In the genomic region with DNA sequence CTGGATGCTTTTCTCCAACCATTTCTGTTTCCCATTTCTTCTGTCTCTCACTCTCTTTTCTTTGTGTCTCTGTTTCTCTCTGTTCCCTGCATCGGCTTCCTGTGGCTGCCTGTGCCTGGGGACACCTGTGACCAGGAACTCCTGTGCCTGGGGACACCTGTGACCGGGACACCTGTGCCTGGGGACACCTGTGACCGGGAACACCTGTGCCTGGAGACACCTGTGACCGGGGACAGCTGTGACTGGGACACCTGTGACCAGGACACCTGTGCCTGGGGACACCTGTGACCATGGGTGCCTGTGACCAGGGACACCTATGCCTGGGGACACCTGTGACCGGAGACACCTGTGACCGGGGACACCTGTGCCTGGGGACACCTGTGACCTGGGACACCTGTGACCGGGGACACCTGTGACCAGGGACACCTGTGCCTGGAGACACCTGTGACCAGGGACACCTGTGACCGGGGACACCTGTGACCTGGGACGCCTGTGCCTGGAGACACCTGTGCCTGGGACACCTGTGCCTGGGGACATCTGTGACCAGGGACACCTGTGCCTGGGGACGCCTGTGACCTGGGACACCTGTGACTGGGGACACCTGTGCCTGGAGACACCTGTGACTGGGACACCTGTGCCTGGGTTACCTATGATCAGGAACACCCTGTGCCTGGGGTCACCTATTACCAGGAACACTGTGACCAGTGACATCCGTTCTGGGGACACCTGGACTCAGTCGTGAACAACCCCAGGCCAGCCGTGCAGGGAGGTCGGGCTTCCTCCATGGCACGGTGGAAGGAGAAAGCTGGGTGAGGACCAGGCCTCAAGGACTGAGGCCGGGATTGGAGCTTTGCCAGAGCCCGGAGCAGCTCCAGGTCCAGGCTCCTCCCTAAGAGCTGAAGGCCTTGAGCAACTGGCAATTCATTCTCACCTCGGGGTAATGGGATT, we compare ENCODE assay signal across 22 cellular contexts. TPM values are rescaled to one million over a fixed set of nuclear protein-coding genes. Genes with fewer than 3 reads are reported as not detected.
DNase-seq lines count a peak whose midpoint lies in the region; ATAC-seq and TF ChIP-seq lines count a peak whose summit lies in the region.
"Had no signal": no experiment of that assay in that cellular context is flagged by ENCODE, and none has a peak within 500 bp of the region (broad histone marks: within the 10 kb centered on the region; RNA-seq: fewer than 3 reads in every experiment).

No MANE protein-coding gene starts in this region.

- no peaks in the 10 kb centered on the region for H3K9me2 ChIP-seq in Loucy (replicated peaks; ENCODE audit: low read depth, low read length)

- H3K9me3 ChIP-seq in Loucy (ENCODE audit: insufficient read depth, low read depth, low read length) (no peaks in the 10 kb centered on the region), body of pancreas (no peaks in the 10 kb centered on the region), neural progenitor cell (ENCODE audit: low read depth) (no peaks in the 10 kb centered on the region)
- H3K9me3 ChIP-seq: uterus had no signal

- H3K4me3 Mint-ChIP-seq in neural progenitor cell (no peak overlapping the region), CD14-positive monocyte (no peak overlapping the region)
- H3K4me3 Mint-ChIP-seq: activated naive CD8-positive, alpha-beta T cell treated with anti-CD3 and anti-CD28 coated beads, Interleukin-2, amount 10 ng/mL, durations not matched to agents 7 days and 5 days; activated T-helper 17 cell treated with anti-CD3 and anti-CD28 coated beads, Interleukin-2, amount 50 U/mL, for 72 hours had no signal

- H3K9ac ChIP-seq in Loucy (ENCODE audit: low read depth, low read length, poor library complexity, severe bottlenecking) (peak overlapping the region; percentile 36), neural progenitor cell (no peak overlapping the region)

- H3K27ac Mint-ChIP-seq in neural progenitor cell: no peak overlapping the region
- peak overlapping the region in 1 of 7 donors; percentile 19 for H3K27ac Mint-ChIP-seq in CD14-positive monocyte
- H3K27ac Mint-ChIP-seq: activated naive CD8-positive, alpha-beta T cell treated with anti-CD3 and anti-CD28 coated beads, Interleukin-2, amount 10 ng/mL, durations not matched to agents 7 days and 5 days; activated T-helper 17 cell treated with anti-CD3 and anti-CD28 coated beads, Interleukin-2, amount 50 U/mL, for 72 hours had no signal

- no peak overlapping the region for H2AFZ ChIP-seq in Loucy (ENCODE audit: low read length)
- no peak overlapping the region for H2AFZ ChIP-seq in neural progenitor cell (replicated peaks)

- intact Hi-C loops in body of pancreas (cut with DNase I): no loop called here
- intact Hi-C loops in CD14-positive monocyte (cut with micrococcal nuclease): no loop called here

- H3K27me3 ChIP-seq in Loucy (ENCODE audit: insufficient read depth, low read length, poor library complexity, severe bottlenecking): no peaks in the 10 kb centered on the region
- no peaks in the 10 kb centered on the region for H3K27me3 ChIP-seq in body of pancreas
- H3K27me3 ChIP-seq in neural progenitor cell: peaks cover 49% of the 10 kb centered on the region

- H3K36me3 ChIP-seq in Loucy (ENCODE audit: insufficient read depth, low read length) (no peaks in the 10 kb centered on the region), body of pancreas (replicated peaks in 1 of 2; ENCODE audit: insufficient read depth in 1 of 2, low read depth in 2 of 2) (no peaks in the 10 kb centered on the region), neural progenitor cell (no peaks in the 10 kb centered on the region)
- H3K36me3 ChIP-seq: brain microvascular endothelial cell, heart right ventricle, uterus had no signal

- H3K4me1 Mint-ChIP-seq in neural progenitor cell (peaks cover 17% of the 10 kb centered on the region), CD14-positive monocyte (peaks cover 34% of the 10 kb centered on the region)

- H3K4me3 ChIP-seq in Loucy (ENCODE audit: low read length, poor library complexity, severe bottlenecking) (no peak overlapping the region), body of pancreas (no peak overlapping the region), neural progenitor cell (no peak overlapping the region)
- H3K4me3 ChIP-seq: heart right ventricle, uterus had no signal

- 24 to 52% methylated on average over 6 to 18 of the region's 18 CpGs for WGBS in body of pancreas, 2 donors

- H3K4me1 ChIP-seq in Loucy (ENCODE audit: insufficient read depth, low read length, poor library complexity, severe bottlenecking): peaks cover 52% of the 10 kb centered on the region
- H3K4me1 ChIP-seq in body of pancreas: peaks cover 7% of the 10 kb centered on the region
- peaks cover 14% of the 10 kb centered on the region for H3K4me1 ChIP-seq in neural progenitor cell
- H3K4me1 ChIP-seq: uterus had no signal

- H3K36me3 Mint-ChIP-seq in neural progenitor cell (peaks cover 1% of the 10 kb centered on the region), CD14-positive monocyte (no peaks in the 10 kb centered on the region)
- H3K36me3 Mint-ChIP-seq: activated naive CD8-positive, alpha-beta T cell treated with anti-CD3 and anti-CD28 coated beads, Interleukin-2, amount 10 ng/mL, durations not matched to agents 7 days and 5 days had no signal

- no peak for TF ChIP-seq CTCF in Loucy (conservative IDR thresholded peaks at IDR 0.05; ENCODE audit: low read length)
- TF ChIP-seq CTCF in body of pancreas (IDR thresholded peaks at IDR 0.05): no peak
- TF ChIP-seq CTCF in neural progenitor cell (IDR thresholded peaks at IDR 0.05): no peak
- TF ChIP-seq CTCF in CD14-positive monocyte (IDR thresholded peaks at IDR 0.05): no peak

- H3K27me3 Mint-ChIP-seq in neural progenitor cell (ENCODE audit: insufficient read depth, low read depth) (peaks cover 9% of the 10 kb centered on the region), CD14-positive monocyte (ENCODE audit: low read depth in 3 of 3) (peaks cover 0 to 24% (median 12%) of the 10 kb centered on the region in 3 donors)
- H3K27me3 Mint-ChIP-seq: activated naive CD8-positive, alpha-beta T cell treated with anti-CD3 and anti-CD28 coated beads, Interleukin-2, amount 10 ng/mL, durations not matched to agents 7 days and 5 days had no signal

- TF ChIP-seq POLR2A in body of pancreas (IDR thresholded peaks at IDR 0.05): no peak

- peak overlapping the region in 1 of 4 donors; percentile 53 for H3K27ac ChIP-seq in body of pancreas
- H3K27ac ChIP-seq in neural progenitor cell: no peak overlapping the region
- H3K27ac ChIP-seq: brain microvascular endothelial cell, heart right ventricle, uterus had no signal

- H3K4me2 ChIP-seq in Loucy (ENCODE audit: low read depth, low read length, poor library complexity, severe bottlenecking) (peak overlapping the region; percentile 66), neural progenitor cell (peak overlapping the region; percentile 52)

- H4K20me1 ChIP-seq in Loucy (ENCODE audit: insufficient read depth, low read length, poor library complexity, severe bottlenecking) (no peaks in the 10 kb centered on the region), neural progenitor cell (ENCODE audit: low read depth) (no peaks in the 10 kb centered on the region)

- DNase-seq in DMS53 (lab: John Stamatoyannopoulos, UW) (peak; percentile 44), DMS53 treated with DMSO at 0.1 percent for 48 hours (lab: John Stamatoyannopoulos, UW; ENCODE audit: unreplicated experiment) (no peak), body of pancreas (peak; percentile 41 to 54 (median 46)), neural progenitor cell (ENCODE audit: low spot score) (no peak), CD14-positive monocyte (ENCODE audit: low spot score) (no peak)
- DNase-seq: activated CD4-positive, alpha-beta T cell treated with anti-CD3 and anti-CD28 coated beads for 48 hours; activated naive CD8-positive, alpha-beta T cell treated with anti-CD3 and anti-CD28 coated beads, Interleukin-2, amount 10 ng/mL, durations not matched to agents 7 days and 5 days; brain microvascular endothelial cell; C1 segment of cervical spinal cord; cortex of kidney; DMS79; GOT3; heart right ventricle; NCI-H1105; NCI-H2107; NCI-H510A; retina; uterus had no signal

- H3K79me2 ChIP-seq in Loucy (ENCODE audit: insufficient read depth, low read length) (no peaks in the 10 kb centered on the region), neural progenitor cell (ENCODE audit: low read depth) (no peaks in the 10 kb centered on the region)

- H3K9me3 Mint-ChIP-seq in neural progenitor cell: peaks cover 8% of the 10 kb centered on the region
- H3K9me3 Mint-ChIP-seq in CD14-positive monocyte: peaks cover 0 to 5% (median 2%) of the 10 kb centered on the region in 7 donors
- H3K9me3 Mint-ChIP-seq: activated naive CD8-positive, alpha-beta T cell treated with anti-CD3 and anti-CD28 coated beads, Interleukin-2, amount 10 ng/mL, durations not matched to agents 7 days and 5 days; activated T-helper 17 cell treated with anti-CD3 and anti-CD28 coated beads, Interleukin-2, amount 50 U/mL, for 72 hours had no signal

- peaks cover 3% of the 10 kb centered on the region; the same call in 1 of the 2 replicates for H3F3A ChIP-seq in Loucy (ENCODE audit: low read depth)
- H3F3A ChIP-seq in neural progenitor cell (ENCODE audit: low read depth): peaks cover 12% of the 10 kb centered on the region

- peak; percentile 15 for ATAC-seq in body of pancreas
- ATAC-seq in HG03196 (IDR thresholded peaks at IDR 0.05; ENCODE audit: unreplicated experiment): no peak
- no peak for ATAC-seq in GM18498 (IDR thresholded peaks at IDR 0.05; ENCODE audit: unreplicated experiment)
- ATAC-seq: activated T-helper 17 cell treated with anti-CD3 and anti-CD28 coated beads, Interleukin-2, amount 50 U/mL, for 72 hours had no signal

RNA-seq across cellular contexts. Expression of a gene that starts 23.4 kb away (rescaled TPM):
- total RNA-seq in body of pancreas (10 to 100 TPM; 29.8 to 50.1 TPM), neural progenitor cell (ENCODE audit: low replicate concordance) (7.4 and 30.6 TPM in 2 replicates)
- under 1 TPM; 0.39 to 0.74 TPM for polyA plus RNA-seq in CD14-positive monocyte

Comparison
In these comparisons a context has a peak if more than half of its experiments do, and no peak if none do; other contexts are left out.
1. DNase-seq: peak in DMS53 (single experiment) and body of pancreas (4 of 4); none in DMS53 treated with DMSO at 0.1 percent for 48 hours (single experiment), neural progenitor cell (single experiment) and CD14-positive monocyte (single experiment).